17 cellular contexts compared by ENCODE assay signal in genomic region chr20:62895539-62895938, GRCh38.
"Had no signal": no experiment of that assay in that cellular context is flagged by ENCODE, and none has a peak within 500 bp of the region (broad histone marks: within the 10 kb centered on the region; RNA-seq: fewer than 3 reads in every experiment).

No MANE protein-coding gene starts in this region.

- FAIRE-seq: astrocyte, islet of Langerhans had no signal

- H3K4me3 ChIP-seq: mucosa of descending colon, thyroid gland, vagina had no signal

- ATAC-seq: mucosa of descending colon; naive thymus-derived CD4-positive, alpha-beta T cell; stimulated activated memory B cell treated with anti-CD40 and anti-IgM and Interleukin-4, amounts not matched to agents 10 μg/mL and 1 μg/mL and 100 μg/mL, for 72 hours; T-cell had no signal

- H3K27me3 Mint-ChIP-seq: activated CD4-positive, alpha-beta memory T cell treated with anti-CD3 and anti-CD28 coated beads for 36 hours; naive thymus-derived CD4-positive, alpha-beta T cell; stimulated activated memory B cell treated with anti-CD40 and anti-IgM and Interleukin-4, amounts not matched to agents 10 μg/mL and 1 μg/mL and 100 μg/mL, for 72 hours; T-cell had no signal

- DNase-seq: activated CD4-positive, alpha-beta memory T cell treated with anti-CD3 and anti-CD28 coated beads for 36 hours; activated CD4-positive, alpha-beta T cell treated with anti-CD3 and anti-CD28 coated beads for 1 hour; activated CD8-positive, alpha-beta memory T cell treated with anti-CD3 and anti-CD28 coated beads, Interleukin-2, amount 50 U/mL, for 4 hours; activated naive CD4-positive, alpha-beta T cell treated with anti-CD3 and anti-CD28 coated beads for 36 hours; erythroblast; mucosa of descending colon; naive thymus-derived CD4-positive, alpha-beta T cell; retina; T-cell; T1000; thyroid gland had no signal

- H3K9me3 Mint-ChIP-seq: activated CD4-positive, alpha-beta memory T cell treated with anti-CD3 and anti-CD28 coated beads for 36 hours; activated naive CD4-positive, alpha-beta T cell treated with anti-CD3 and anti-CD28 coated beads for 36 hours; activated T-helper 2 cell treated with anti-CD3 and anti-CD28 coated beads, Interferon-gamma antibody, Interleukin-2, Interleukin-4, amounts not matched to agents 10 μg/mL and 5 μg/mL and 100 μg/mL, durations not matched to agents 14 hours and 24 hours and 36 hours; naive thymus-derived CD4-positive, alpha-beta T cell; stimulated activated memory B cell treated with anti-CD40 and anti-IgM and Interleukin-4, amounts not matched to agents 10 μg/mL and 1 μg/mL and 100 μg/mL, for 72 hours; T-cell had no signal

- H3K27ac Mint-ChIP-seq: activated CD4-positive, alpha-beta memory T cell treated with anti-CD3 and anti-CD28 coated beads for 36 hours; activated naive CD4-positive, alpha-beta T cell treated with anti-CD3 and anti-CD28 coated beads for 36 hours; activated T-helper 2 cell treated with anti-CD3 and anti-CD28 coated beads, Interferon-gamma antibody, Interleukin-2, Interleukin-4, amounts not matched to agents 10 μg/mL and 5 μg/mL and 100 μg/mL, durations not matched to agents 14 hours and 24 hours and 36 hours; stimulated activated memory B cell treated with anti-CD40 and anti-IgM and Interleukin-4, amounts not matched to agents 10 μg/mL and 1 μg/mL and 100 μg/mL, for 72 hours; T-cell had no signal

- H3K9me3 ChIP-seq: mucosa of descending colon, thyroid gland, vagina had no signal

- H3K79me2 ChIP-seq: parathyroid adenoma had no signal

- H3K9ac ChIP-seq: parathyroid adenoma had no signal

- H2AFZ ChIP-seq: parathyroid adenoma had no signal

- H3K27ac ChIP-seq: parathyroid adenoma, thyroid gland, vagina had no signal

- H3K27me3 ChIP-seq: thyroid gland, vagina had no signal

- H3K4me3 Mint-ChIP-seq: activated CD4-positive, alpha-beta memory T cell treated with anti-CD3 and anti-CD28 coated beads for 36 hours; activated naive CD4-positive, alpha-beta T cell treated with anti-CD3 and anti-CD28 coated beads for 36 hours; stimulated activated memory B cell treated with anti-CD40 and anti-IgM and Interleukin-4, amounts not matched to agents 10 μg/mL and 1 μg/mL and 100 μg/mL, for 72 hours; T-cell had no signal
